4 cellular contexts compared by ENCODE assay signal in genomic region chr4:130090427-130090826, GRCh38.
"Had no signal": no experiment of that assay in that cellular context is flagged by ENCODE, and none has a peak within 500 bp of the region (broad histone marks: within the 10 kb centered on the region; RNA-seq: fewer than 3 reads in every experiment).

No MANE protein-coding gene starts in this region.

- H3K4me3 ChIP-seq: GM23338 had no signal

- ATAC-seq: GM23338 had no signal

- DNase-seq: H9, HCEC 1CT, IMR-90 had no signal
